In genomic region chr2:134023854-134024253, GRCh38 we compare ENCODE assay signal across 16 cellular contexts.
A peak's percentile ranks its signal among the peaks of the same experiment; 100 is the strongest.
DNase-seq lines count a peak whose midpoint lies in the region; ATAC-seq and TF ChIP-seq lines count a peak whose summit lies in the region.
"Had no signal": no experiment of that assay in that cellular context is flagged by ENCODE, and none has a peak within 500 bp of the region (broad histone marks: within the 10 kb centered on the region; RNA-seq: fewer than 3 reads in every experiment).

No MANE protein-coding gene starts in this region.

- no peaks in the 10 kb centered on the region for H3K36me3 Mint-ChIP-seq in stimulated activated effector memory CD8-positive, alpha-beta T cell treated with anti-CD3 and anti-CD28 coated beads, Interleukin-12 subunit alpha, Interleukin-12 subunit beta, amount 100 ng/mL, for 72 hours
- H3K36me3 Mint-ChIP-seq in effector memory CD8-positive, alpha-beta T cell (ENCODE audit: insufficient read depth): no peaks in the 10 kb centered on the region
- H3K36me3 Mint-ChIP-seq: CD8-positive, alpha-beta memory T cell had no signal

- H3K4me3 Mint-ChIP-seq in stimulated activated effector memory CD8-positive, alpha-beta T cell treated with anti-CD3 and anti-CD28 coated beads, Interleukin-12 subunit alpha, Interleukin-12 subunit beta, amount 100 ng/mL, for 72 hours: no peak overlapping the region
- H3K4me3 Mint-ChIP-seq in effector memory CD8-positive, alpha-beta T cell: no peak overlapping the region
- H3K4me3 Mint-ChIP-seq: CD8-positive, alpha-beta memory T cell; H9 had no signal

- no peaks in the 10 kb centered on the region for H3K36me3 ChIP-seq in HAP-1 (replicated peaks)
- H3K36me3 ChIP-seq: BLaER1 had no signal

- H3K27me3 ChIP-seq in HAP-1 (ENCODE audit: low read depth): no peaks in the 10 kb centered on the region
- H3K27me3 ChIP-seq: BLaER1 had no signal

- H3K9me3 ChIP-seq in HAP-1: no peaks in the 10 kb centered on the region
- H3K9me3 ChIP-seq: BLaER1 had no signal

- H3K27me3 Mint-ChIP-seq in effector memory CD8-positive, alpha-beta T cell: peaks cover 35 to 47% of the 10 kb centered on the region in 2 donors

- H3K4me3 ChIP-seq in GM12865 (ENCODE audit: low read depth, low read length) (no peak overlapping the region), HAP-1 (no peak overlapping the region)
- H3K4me3 ChIP-seq: BLaER1 had no signal

- no peaks in the 10 kb centered on the region for H3K9me3 Mint-ChIP-seq in stimulated activated effector memory CD8-positive, alpha-beta T cell treated with anti-CD3 and anti-CD28 coated beads, Interleukin-12 subunit alpha, Interleukin-12 subunit beta, amount 100 ng/mL, for 72 hours
- H3K9me3 Mint-ChIP-seq in effector memory CD8-positive, alpha-beta T cell: no peaks in the 10 kb centered on the region
- H3K9me3 Mint-ChIP-seq: CD8-positive, alpha-beta memory T cell; H9 had no signal

- H3K27ac Mint-ChIP-seq in stimulated activated effector memory CD8-positive, alpha-beta T cell treated with anti-CD3 and anti-CD28 coated beads, Interleukin-12 subunit alpha, Interleukin-12 subunit beta, amount 100 ng/mL, for 72 hours: no peak overlapping the region
- no peak overlapping the region for H3K27ac Mint-ChIP-seq in effector memory CD8-positive, alpha-beta T cell
- H3K27ac Mint-ChIP-seq: CD8-positive, alpha-beta memory T cell had no signal

- TF ChIP-seq CTCF in GM12865 (IDR thresholded peaks at IDR 0.05; ENCODE audit: insufficient read depth, low read depth, low read length, missing control alignments): no peak

- ATAC-seq in HG02610 (IDR thresholded peaks at IDR 0.05; ENCODE audit: unreplicated experiment): peak; percentile 25
- ATAC-seq in stimulated activated effector memory CD8-positive, alpha-beta T cell treated with anti-CD3 and anti-CD28 coated beads, Interleukin-12 subunit alpha, Interleukin-12 subunit beta, amount 100 ng/mL, for 72 hours: peak; percentile 22
- no peak for ATAC-seq in effector memory CD8-positive, alpha-beta T cell (replicated peaks)
- ATAC-seq: HepG2 had no signal

- H3K4me1 Mint-ChIP-seq in stimulated activated effector memory CD8-positive, alpha-beta T cell treated with anti-CD3 and anti-CD28 coated beads, Interleukin-12 subunit alpha, Interleukin-12 subunit beta, amount 100 ng/mL, for 72 hours: peaks cover 22% of the 10 kb centered on the region
- peaks cover 15 to 20% of the 10 kb centered on the region in 2 donors for H3K4me1 Mint-ChIP-seq in effector memory CD8-positive, alpha-beta T cell (ENCODE audit: low read depth in 2 of 2)

- DNase-seq in GM12865 (ENCODE audit: low read depth): peak; percentile 43
- DNase-seq in RPMI8226: peak; percentile 73
- no peak for DNase-seq in stimulated activated effector memory CD8-positive, alpha-beta T cell treated with anti-CD3 and anti-CD28 coated beads, Interleukin-12 subunit alpha, Interleukin-12 subunit beta, amount 100 ng/mL, for 72 hours (ENCODE audit: low spot score in 2 of 2)
- DNase-seq in HAP-1 (ENCODE audit: low spot score in 2 of 2): no peak
- no peak for DNase-seq in effector memory CD8-positive, alpha-beta T cell
- no peak for DNase-seq in T-helper 9 cell
- DNase-seq: 8988T; AML-193; CD8-positive, alpha-beta memory T cell; DMS53; GF-D8; GOT3; H9 had no signal

- in situ Hi-C loops in HAP-1 (cut with MboI; ENCODE audit: low sequenced_read_pairs): no loop called here

- H3K4me1 ChIP-seq in HAP-1: no peaks in the 10 kb centered on the region

Comparison
In these comparisons a context has a peak if more than half of its experiments do, and no peak if none do; other contexts are left out.
1. DNase-seq: peak in GM12865 (single experiment) and RPMI8226 (single experiment); none in stimulated activated effector memory CD8-positive, alpha-beta T cell treated with anti-CD3 and anti-CD28 coated beads, Interleukin-12 subunit alpha, Interleukin-12 subunit beta, amount 100 ng/mL, for 72 hours (0 of 2), HAP-1 (0 of 2), effector memory CD8-positive, alpha-beta T cell (0 of 3) and T-helper 9 cell (single experiment).